ENCODE assay signal across 9 cellular contexts in the genomic region with DNA sequence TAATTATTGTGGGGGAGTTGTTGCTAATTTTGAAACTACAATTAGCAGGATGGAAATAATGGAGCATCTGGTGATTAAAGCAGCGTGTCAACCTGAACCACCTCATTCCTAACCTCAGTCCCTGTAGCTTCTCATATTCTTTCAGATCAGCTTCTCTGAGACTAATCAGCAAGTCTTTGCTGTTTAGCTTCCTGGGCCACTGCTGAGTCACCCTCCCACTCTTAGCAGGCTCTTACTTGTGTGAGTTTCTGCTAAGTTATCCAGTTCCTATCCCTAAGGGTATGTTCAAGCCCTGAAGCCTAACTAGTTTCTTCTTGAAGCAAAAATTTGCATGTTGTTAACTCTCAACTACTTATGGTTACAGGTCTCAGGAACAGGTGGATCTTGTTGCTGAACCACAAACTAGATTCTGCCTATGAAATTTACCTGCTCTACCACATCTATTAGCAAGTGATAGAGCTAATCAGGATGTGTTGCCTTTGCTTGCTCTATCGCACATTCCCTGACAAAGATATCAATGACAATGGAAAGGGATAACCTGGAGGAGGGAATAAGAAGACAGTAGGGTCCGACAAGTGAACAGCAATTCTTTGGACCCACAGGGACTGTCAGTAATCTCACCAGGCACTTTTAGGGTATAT.
A peak's percentile ranks its signal among the peaks of the same experiment; 100 is the strongest.
DNase-seq lines count a peak whose midpoint lies in the region; ATAC-seq lines count a peak whose summit lies in the region.
"Had no signal": no experiment of that assay in that cellular context is flagged by ENCODE, and none has a peak within 500 bp of the region (broad histone marks: within the 10 kb centered on the region; RNA-seq: fewer than 3 reads in every experiment).

No MANE protein-coding gene starts in this region.

- H3K27me3 Mint-ChIP-seq in activated CD4-positive, alpha-beta T cell treated with anti-CD3 and anti-CD28 coated beads for 36 hours: no peaks in the 10 kb centered on the region
- peaks cover 4% of the 10 kb centered on the region for H3K27me3 Mint-ChIP-seq in activated CD4-positive, alpha-beta T cell treated with anti-CD3 and anti-CD28 coated beads, Interleukin-2, amount 10 ng/mL, durations not matched to agents 24 days and 14 days
- peaks cover 5% of the 10 kb centered on the region for H3K27me3 Mint-ChIP-seq in activated T-helper 2 cell treated with anti-CD3 and anti-CD28 coated beads, Interferon-gamma antibody, Interleukin-2, Interleukin-4, amounts not matched to agents 10 μg/mL and 5 μg/mL and 100 μg/mL, durations not matched to agents 14 hours and 24 hours and 36 hours (ENCODE audit: low read depth)

- CTCF ChIA-PET in activated CD4-positive, alpha-beta T cell treated with anti-CD3 and anti-CD28 coated beads for 36 hours (lab: Charles Lee): interaction anchor here (0.8 kb wide), 1 partner anchor 73 kb away, joined by 8 read pairs; no protein-coding TSS in a partner anchor

- no peak overlapping the region for H3K4me3 Mint-ChIP-seq in activated CD4-positive, alpha-beta T cell treated with anti-CD3 and anti-CD28 coated beads for 36 hours
- H3K4me3 Mint-ChIP-seq in activated CD4-positive, alpha-beta T cell treated with anti-CD3 and anti-CD28 coated beads, Interleukin-2, amount 10 ng/mL, durations not matched to agents 24 days and 14 days: no peak overlapping the region
- H3K4me3 Mint-ChIP-seq in activated T-helper 2 cell treated with anti-CD3 and anti-CD28 coated beads, Interferon-gamma antibody, Interleukin-2, Interleukin-4, amounts not matched to agents 10 μg/mL and 5 μg/mL and 100 μg/mL, durations not matched to agents 14 hours and 24 hours and 36 hours (ENCODE audit: low read depth): no peak overlapping the region

- H3K9me3 Mint-ChIP-seq in activated CD4-positive, alpha-beta T cell treated with anti-CD3 and anti-CD28 coated beads for 36 hours (ENCODE audit: low read depth): no peaks in the 10 kb centered on the region
- H3K9me3 Mint-ChIP-seq in activated CD4-positive, alpha-beta T cell treated with anti-CD3 and anti-CD28 coated beads, Interleukin-2, amount 10 ng/mL, durations not matched to agents 24 days and 14 days: peaks cover 7% of the 10 kb centered on the region
- H3K9me3 Mint-ChIP-seq in activated T-helper 2 cell treated with anti-CD3 and anti-CD28 coated beads, Interferon-gamma antibody, Interleukin-2, Interleukin-4, amounts not matched to agents 10 μg/mL and 5 μg/mL and 100 μg/mL, durations not matched to agents 14 hours and 24 hours and 36 hours: no peaks in the 10 kb centered on the region

- peaks cover 16% of the 10 kb centered on the region for H3K4me1 Mint-ChIP-seq in activated CD4-positive, alpha-beta T cell treated with anti-CD3 and anti-CD28 coated beads for 36 hours
- H3K4me1 Mint-ChIP-seq in activated CD4-positive, alpha-beta T cell treated with anti-CD3 and anti-CD28 coated beads, Interleukin-2, amount 10 ng/mL, durations not matched to agents 24 days and 14 days: peaks cover 4% of the 10 kb centered on the region
- H3K4me1 Mint-ChIP-seq in activated T-helper 2 cell treated with anti-CD3 and anti-CD28 coated beads, Interferon-gamma antibody, Interleukin-2, Interleukin-4, amounts not matched to agents 10 μg/mL and 5 μg/mL and 100 μg/mL, durations not matched to agents 14 hours and 24 hours and 36 hours (ENCODE audit: low read depth): peaks cover 10% of the 10 kb centered on the region

- ATAC-seq in activated CD4-positive, alpha-beta T cell treated with anti-CD3 and anti-CD28 coated beads for 36 hours: peak; percentile 98
- ATAC-seq in GM18909 (IDR thresholded peaks at IDR 0.05; ENCODE audit: poor library complexity, unreplicated experiment): no peak

- no peaks in the 10 kb centered on the region for H3K36me3 Mint-ChIP-seq in activated CD4-positive, alpha-beta T cell treated with anti-CD3 and anti-CD28 coated beads for 36 hours (ENCODE audit: low read depth)
- H3K36me3 Mint-ChIP-seq in activated CD4-positive, alpha-beta T cell treated with anti-CD3 and anti-CD28 coated beads, Interleukin-2, amount 10 ng/mL, durations not matched to agents 24 days and 14 days (ENCODE audit: low read depth): no peaks in the 10 kb centered on the region
- no peaks in the 10 kb centered on the region for H3K36me3 Mint-ChIP-seq in activated T-helper 2 cell treated with anti-CD3 and anti-CD28 coated beads, Interferon-gamma antibody, Interleukin-2, Interleukin-4, amounts not matched to agents 10 μg/mL and 5 μg/mL and 100 μg/mL, durations not matched to agents 14 hours and 24 hours and 36 hours (ENCODE audit: low read depth)

- intact Hi-C loops in activated CD4-positive, alpha-beta T cell treated with anti-CD3 and anti-CD28 coated beads for 36 hours (cut with DNase I, micrococcal nuclease): no loop called here
- intact Hi-C loops in activated CD4-positive, alpha-beta T cell treated with anti-CD3 and anti-CD28 coated beads, Interleukin-2, amount 10 ng/mL, durations not matched to agents 24 days and 14 days (cut with micrococcal nuclease): no loop called here
- intact Hi-C loops in head of caudate nucleus (cut with DNase I): no loop called here
- intact Hi-C loops in activated T-helper 2 cell treated with anti-CD3 and anti-CD28 coated beads, Interferon-gamma antibody, Interleukin-2, Interleukin-4, amounts not matched to agents 10 μg/mL and 5 μg/mL and 100 μg/mL, durations not matched to agents 14 hours and 24 hours and 36 hours (cut with micrococcal nuclease): loop anchor here (2.0 kb wide), 1 partner anchor 132 kb away; no protein-coding TSS in a partner anchor

- no peak overlapping the region for H3K27ac Mint-ChIP-seq in activated CD4-positive, alpha-beta T cell treated with anti-CD3 and anti-CD28 coated beads for 36 hours
- H3K27ac Mint-ChIP-seq in activated CD4-positive, alpha-beta T cell treated with anti-CD3 and anti-CD28 coated beads, Interleukin-2, amount 10 ng/mL, durations not matched to agents 24 days and 14 days: no peak overlapping the region
- H3K27ac Mint-ChIP-seq in activated T-helper 2 cell treated with anti-CD3 and anti-CD28 coated beads, Interferon-gamma antibody, Interleukin-2, Interleukin-4, amounts not matched to agents 10 μg/mL and 5 μg/mL and 100 μg/mL, durations not matched to agents 14 hours and 24 hours and 36 hours: no peak overlapping the region

- DNase-seq in activated CD4-positive, alpha-beta T cell treated with anti-CD3 and anti-CD28 coated beads for 36 hours: peak; percentile 71
- no peak for DNase-seq in activated CD4-positive, alpha-beta T cell treated with anti-CD3 and anti-CD28 coated beads, Interleukin-2, amount 10 ng/mL, durations not matched to agents 24 days and 14 days
- DNase-seq in activated CD4-positive, alpha-beta T cell treated with anti-CD3 and anti-CD28 coated beads, Interleukin-2, amount 50 U/mL, for 4 hours: peak; percentile 6 to 28
- DNase-seq in head of caudate nucleus: peak in 27 of 42 donors; percentile 8 to 71 (median 43)
- peak; percentile 31 for DNase-seq in stimulated activated CD8-positive, alpha-beta memory T cell treated with anti-CD3 and anti-CD28 coated beads, Interleukin-12 subunit alpha, Interleukin-12 subunit beta, amount 100 ng/mL, for 24 hours (ENCODE audit: extremely low read depth)
- DNase-seq in activated T-helper 2 cell treated with anti-CD3 and anti-CD28 coated beads, Interferon-gamma antibody, Interleukin-2, Interleukin-4, amounts not matched to agents 10 μg/mL and 5 μg/mL and 100 μg/mL, durations not matched to agents 14 hours and 24 hours and 36 hours (ENCODE audit: low spot score): no peak
- DNase-seq in AG08396 (ENCODE audit: low spot score): no peak
- DNase-seq: activated gamma-delta T cell had no signal

- POLR2A ChIA-PET in activated CD4-positive, alpha-beta T cell treated with anti-CD3 and anti-CD28 coated beads for 36 hours (lab: Charles Lee): interaction anchor here (0.5 kb wide), 1 partner anchor 187 kb away, joined by 3 read pairs; no protein-coding TSS in a partner anchor

Comparison
In these comparisons a context has a peak if more than half of its experiments do, and no peak if none do; other contexts are left out.
1. DNase-seq: peak in activated CD4-positive, alpha-beta T cell treated with anti-CD3 and anti-CD28 coated beads for 36 hours (single experiment), activated CD4-positive, alpha-beta T cell treated with anti-CD3 and anti-CD28 coated beads, Interleukin-2, amount 50 U/mL, for 4 hours (2 of 2), head of caudate nucleus (27 of 42) and stimulated activated CD8-positive, alpha-beta memory T cell treated with anti-CD3 and anti-CD28 coated beads, Interleukin-12 subunit alpha, Interleukin-12 subunit beta, amount 100 ng/mL, for 24 hours (single experiment); none in activated CD4-positive, alpha-beta T cell treated with anti-CD3 and anti-CD28 coated beads, Interleukin-2, amount 10 ng/mL, durations not matched to agents 24 days and 14 days (single experiment), activated T-helper 2 cell treated with anti-CD3 and anti-CD28 coated beads, Interferon-gamma antibody, Interleukin-2, Interleukin-4, amounts not matched to agents 10 μg/mL and 5 μg/mL and 100 μg/mL, durations not matched to agents 14 hours and 24 hours and 36 hours (single experiment) and AG08396 (single experiment).